Comparison of ENCODE assay signal across 8 cellular contexts in the genomic region with DNA sequence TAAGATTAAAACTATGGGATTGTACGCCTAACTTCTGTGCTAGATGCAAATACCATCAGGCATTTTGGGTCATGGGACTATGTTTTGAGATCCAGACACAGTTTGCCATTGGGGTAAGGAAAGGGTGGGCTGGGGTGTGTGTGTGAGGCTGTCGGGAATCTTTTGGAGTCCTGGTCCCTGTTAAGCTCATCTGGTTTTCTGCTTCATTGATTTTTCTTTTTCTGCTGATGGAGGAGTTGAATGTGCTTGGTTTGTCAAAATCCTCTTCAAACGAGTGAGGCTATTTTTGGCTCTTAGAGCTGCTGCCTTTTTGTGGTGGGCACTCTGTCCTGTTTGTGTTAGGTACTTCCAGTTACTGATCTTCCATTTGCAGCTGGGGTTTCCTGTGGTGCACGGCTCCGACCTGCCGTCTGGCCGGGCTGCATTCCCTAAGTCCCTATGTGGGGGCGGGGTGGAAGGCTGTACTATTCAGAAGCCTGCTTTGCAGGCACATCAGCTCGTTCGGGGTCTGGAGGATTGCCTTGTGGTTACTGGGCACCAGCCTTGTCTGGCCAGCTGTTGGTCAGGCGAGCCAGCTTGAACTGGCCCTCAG. TPM values are rescaled to one million over a fixed set of nuclear protein-coding genes. Genes with fewer than 3 reads are reported as not detected.
DNase-seq lines count a peak whose midpoint lies in the region; ATAC-seq, FAIRE-seq and TF ChIP-seq lines count a peak whose summit lies in the region.

No MANE protein-coding gene starts in this region.

- no peak for DNase-seq in activated CD8-positive, alpha-beta memory T cell treated with anti-CD3 and anti-CD28 coated beads, Interleukin-2, amount 10 ng/mL, durations not matched to agents 7 days and 5 days
- no peak for DNase-seq in activated CD8-positive, alpha-beta memory T cell treated with anti-CD3 and anti-CD28 coated beads, Interleukin-2, amount 50 U/mL, for 48 hours
- peak; percentile 91 for DNase-seq in NCI-H69 (lab: John Stamatoyannopoulos, UW)
- peak; percentile 51 for DNase-seq in bronchial epithelial cell (ENCODE audit: low read depth)
- DNase-seq in kidney, result peak; percentile 81
- no peak for DNase-seq in stimulated activated effector memory CD8-positive, alpha-beta T cell treated with anti-CD3 and anti-CD28 coated beads, Interleukin-12 subunit alpha, Interleukin-12 subunit beta, amount 100 ng/mL, for 72 hours (ENCODE audit: low spot score in 2 of 2)
- DNase-seq in dedifferentiated amniotic fluid mesenchymal stem cell (ENCODE audit: extremely low spot score), result no peak
- DNase-seq in activated CD8-positive, alpha-beta memory T cell treated with anti-CD3 and anti-CD28 coated beads for 24 hours, result no peak

- peak overlapping the region; percentile 75 for H3K4me3 Mint-ChIP-seq in activated CD8-positive, alpha-beta memory T cell treated with anti-CD3 and anti-CD28 coated beads, Interleukin-2, amount 10 ng/mL, durations not matched to agents 7 days and 5 days
- peak overlapping the region; percentile 86 for H3K4me3 Mint-ChIP-seq in stimulated activated effector memory CD8-positive, alpha-beta T cell treated with anti-CD3 and anti-CD28 coated beads, Interleukin-12 subunit alpha, Interleukin-12 subunit beta, amount 100 ng/mL, for 72 hours

- H3K36me3 Mint-ChIP-seq in activated CD8-positive, alpha-beta memory T cell treated with anti-CD3 and anti-CD28 coated beads, Interleukin-2, amount 10 ng/mL, durations not matched to agents 7 days and 5 days, result peaks cover 18% of the 10 kb centered on the region
- H3K36me3 Mint-ChIP-seq in stimulated activated effector memory CD8-positive, alpha-beta T cell treated with anti-CD3 and anti-CD28 coated beads, Interleukin-12 subunit alpha, Interleukin-12 subunit beta, amount 100 ng/mL, for 72 hours, result peaks cover 22% of the 10 kb centered on the region

- H3K4me3 ChIP-seq in bronchial epithelial cell (ENCODE audit: low read depth, low read length), result peak overlapping the region; percentile 71
- H3K4me3 ChIP-seq in kidney (ENCODE audit: low read length in 2 of 2), result peak overlapping the region; percentile 82 to 84

- TF ChIP-seq CTCF in bronchial epithelial cell (IDR thresholded peaks at IDR 0.05; ENCODE audit: insufficient read depth, low read length, severe bottlenecking) (no peak), kidney (IDR thresholded peaks at IDR 0.05; ENCODE audit: borderline replicate concordance, extremely low read depth, insufficient read depth) (no peak)

- CTCF ChIA-PET in activated CD8-positive, alpha-beta memory T cell treated with anti-CD3 and anti-CD28 coated beads, Interleukin-2, amount 10 ng/mL, durations not matched to agents 7 days and 5 days (lab: Charles Lee), result interaction anchor here (0.9 to 15.4 kb wide), 7 partner anchors 9 to 224 kb away, joined by 3 to 300 read pairs (median 3); no protein-coding TSS in a partner anchor

- H3K27me3 Mint-ChIP-seq in activated CD8-positive, alpha-beta memory T cell treated with anti-CD3 and anti-CD28 coated beads, Interleukin-2, amount 10 ng/mL, durations not matched to agents 7 days and 5 days, result peaks cover 4% of the 10 kb centered on the region

- intact Hi-C loops in kidney (cut with DNase I), result no loop called here

- H3K36me3 ChIP-seq in bronchial epithelial cell (ENCODE audit: control insufficient read depth, insufficient read depth, low read length) (peaks cover 12% of the 10 kb centered on the region), kidney (ENCODE audit: control insufficient read depth in 1 of 2, insufficient read depth in 2 of 2, low read length in 2 of 2) (peaks cover 3 to 4% of the 10 kb centered on the region in 2 donors)

- H3K9ac ChIP-seq in kidney (ENCODE audit: low read length in 2 of 2), result peak overlapping the region; percentile 70 to 86

- no peak for FAIRE-seq in bronchial epithelial cell (lab: Jason Lieb, UNC)
- no peak for FAIRE-seq in kidney (lab: Jason Lieb, UNC)

- peak overlapping the region; percentile 78 to 87 for H3K27ac ChIP-seq in kidney (ENCODE audit: low read depth in 2 of 2, low read length in 2 of 2)

- H3K4me1 Mint-ChIP-seq in activated CD8-positive, alpha-beta memory T cell treated with anti-CD3 and anti-CD28 coated beads, Interleukin-2, amount 10 ng/mL, durations not matched to agents 7 days and 5 days, result peaks cover 55% of the 10 kb centered on the region
- H3K4me1 Mint-ChIP-seq in stimulated activated effector memory CD8-positive, alpha-beta T cell treated with anti-CD3 and anti-CD28 coated beads, Interleukin-12 subunit alpha, Interleukin-12 subunit beta, amount 100 ng/mL, for 72 hours, result peaks cover 80% of the 10 kb centered on the region

- ATAC-seq in activated CD8-positive, alpha-beta memory T cell treated with anti-CD3 and anti-CD28 coated beads, Interleukin-2, amount 10 ng/mL, durations not matched to agents 7 days and 5 days, result no peak
- no peak for ATAC-seq in stimulated activated effector memory CD8-positive, alpha-beta T cell treated with anti-CD3 and anti-CD28 coated beads, Interleukin-12 subunit alpha, Interleukin-12 subunit beta, amount 100 ng/mL, for 72 hours

- H3K27me3 ChIP-seq in bronchial epithelial cell (ENCODE audit: control insufficient read depth, insufficient read depth, low read length), result no peaks in the 10 kb centered on the region

- H3K4me1 ChIP-seq in kidney (ENCODE audit: control insufficient read depth in 1 of 2, insufficient read depth in 1 of 2, low read depth in 1 of 2, low read length in 2 of 2), result peaks cover 43% of the 10 kb centered on the region in 2 donors

- peak overlapping the region; percentile 47 for H3K27ac Mint-ChIP-seq in activated CD8-positive, alpha-beta memory T cell treated with anti-CD3 and anti-CD28 coated beads, Interleukin-2, amount 10 ng/mL, durations not matched to agents 7 days and 5 days
- H3K27ac Mint-ChIP-seq in stimulated activated effector memory CD8-positive, alpha-beta T cell treated with anti-CD3 and anti-CD28 coated beads, Interleukin-12 subunit alpha, Interleukin-12 subunit beta, amount 100 ng/mL, for 72 hours, result peak overlapping the region; percentile 78

- H3K9me3 Mint-ChIP-seq in activated CD8-positive, alpha-beta memory T cell treated with anti-CD3 and anti-CD28 coated beads, Interleukin-2, amount 10 ng/mL, durations not matched to agents 7 days and 5 days (ENCODE audit: low read depth), result no peaks in the 10 kb centered on the region
- H3K9me3 Mint-ChIP-seq in stimulated activated effector memory CD8-positive, alpha-beta T cell treated with anti-CD3 and anti-CD28 coated beads, Interleukin-12 subunit alpha, Interleukin-12 subunit beta, amount 100 ng/mL, for 72 hours, result no peaks in the 10 kb centered on the region

- H3K9me3 ChIP-seq in kidney (ENCODE audit: control insufficient read depth in 1 of 2, low read length in 2 of 2), result no peaks in the 10 kb centered on the region

RNA-seq across cellular contexts. Expression of a gene that starts 2.9 kb away (rescaled TPM):
- total RNA-seq in activated CD8-positive, alpha-beta memory T cell treated with anti-CD3 and anti-CD28 coated beads, Interleukin-2, amount 10 ng/mL, durations not matched to agents 7 days and 5 days, result 10 to 100 TPM; 20.6 to 40.2 TPM
- total RNA-seq in bronchial epithelial cell, result 114 and 118 TPM in 2 replicates
- 97.7 TPM for total RNA-seq in kidney
- polyA plus RNA-seq in kidney (ENCODE audit: insufficient read depth, low read depth, low replicate concordance), result 45.0 TPM

RNA-seq across cellular contexts. Expression of a gene that starts 37.9 kb away (rescaled TPM):
- under 1 TPM; 0.26 to 0.37 TPM for total RNA-seq in activated CD8-positive, alpha-beta memory T cell treated with anti-CD3 and anti-CD28 coated beads, Interleukin-2, amount 10 ng/mL, durations not matched to agents 7 days and 5 days
- total RNA-seq in bronchial epithelial cell (0.26 and 0.77 TPM in 2 replicates), kidney (30.5 TPM)
- polyA plus RNA-seq in kidney (ENCODE audit: insufficient read depth, low read depth, low replicate concordance), result 9.7 TPM

RNA-seq across cellular contexts. Expression of a gene that starts 41.4 kb away (rescaled TPM):
- total RNA-seq in activated CD8-positive, alpha-beta memory T cell treated with anti-CD3 and anti-CD28 coated beads, Interleukin-2, amount 10 ng/mL, durations not matched to agents 7 days and 5 days, result not detected
- total RNA-seq in bronchial epithelial cell (not detected in 2 replicates), kidney (5.2 TPM)
- polyA plus RNA-seq in kidney (ENCODE audit: insufficient read depth, low read depth, low replicate concordance), result 11.9 TPM

Comparison
In these comparisons a context has a peak if more than half of its experiments do, and no peak if none do; other contexts are left out.
1. DNase-seq: peak in NCI-H69 (single experiment), bronchial epithelial cell (single experiment) and kidney (single experiment); none in activated CD8-positive, alpha-beta memory T cell treated with anti-CD3 and anti-CD28 coated beads, Interleukin-2, amount 10 ng/mL, durations not matched to agents 7 days and 5 days (single experiment), activated CD8-positive, alpha-beta memory T cell treated with anti-CD3 and anti-CD28 coated beads, Interleukin-2, amount 50 U/mL, for 48 hours (single experiment), stimulated activated effector memory CD8-positive, alpha-beta T cell treated with anti-CD3 and anti-CD28 coated beads, Interleukin-12 subunit alpha, Interleukin-12 subunit beta, amount 100 ng/mL, for 72 hours (0 of 2), dedifferentiated amniotic fluid mesenchymal stem cell (single experiment) and activated CD8-positive, alpha-beta memory T cell treated with anti-CD3 and anti-CD28 coated beads for 24 hours (single experiment).
2. RNA of a gene that starts 37.9 kb away (total RNA-seq): 30.5 TPM in kidney (single experiment); 0.26 to 0.37 TPM in activated CD8-positive, alpha-beta memory T cell treated with anti-CD3 and anti-CD28 coated beads, Interleukin-2, amount 10 ng/mL, durations not matched to agents 7 days and 5 days and 0.26 to 0.77 TPM in bronchial epithelial cell; every median in the first group is over 10 times any median in the second.